In the genomic region with DNA sequence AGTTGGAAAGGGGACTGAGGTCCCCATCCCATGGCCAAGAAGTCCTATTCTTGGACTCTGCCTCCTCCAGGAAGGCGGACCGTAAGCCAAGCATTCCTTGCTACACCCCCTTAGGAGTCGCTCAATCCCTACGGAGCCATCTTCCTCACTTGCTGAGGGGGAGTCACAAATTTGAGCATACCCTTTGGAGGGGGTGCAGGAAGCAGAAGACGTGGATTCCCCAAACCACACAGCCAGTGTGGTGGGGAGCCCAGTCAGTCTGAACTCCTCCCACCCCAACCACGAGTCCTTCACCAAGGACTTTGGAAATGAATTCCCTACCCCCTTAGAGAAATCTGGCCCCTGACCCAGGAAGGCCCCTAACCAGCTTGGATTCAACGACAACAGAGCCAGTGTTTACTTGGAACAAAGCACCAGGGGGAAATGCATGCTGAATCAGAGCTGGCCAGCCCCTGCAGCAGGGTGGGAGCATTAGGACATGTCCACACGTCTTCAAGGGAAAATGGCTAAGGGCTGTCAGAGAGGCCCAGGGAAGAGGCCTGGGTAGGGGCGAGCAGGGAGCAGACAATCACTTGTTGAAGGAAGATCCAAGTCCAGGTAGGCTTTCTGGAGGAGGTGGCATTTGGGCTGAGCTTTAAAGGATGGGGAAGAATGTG, we compare ENCODE assay signal across 15 cellular contexts. TPM values are rescaled to one million over a fixed set of nuclear protein-coding genes. Genes with fewer than 3 reads are reported as not detected.
DNase-seq lines count a peak whose midpoint lies in the region; FAIRE-seq and TF ChIP-seq lines count a peak whose summit lies in the region.
"Had no signal": no experiment of that assay in that cellular context is flagged by ENCODE, and none has a peak within 500 bp of the region (broad histone marks: within the 10 kb centered on the region; RNA-seq: fewer than 3 reads in every experiment).

No MANE protein-coding gene starts in this region.

- H3K9me3 ChIP-seq in adipocyte (ENCODE audit: control insufficient read depth, low read length) (no peaks in the 10 kb centered on the region), hepatocyte (ENCODE audit: low read depth) (no peaks in the 10 kb centered on the region)
- H3K9me3 ChIP-seq: upper lobe of left lung had no signal

- H3K36me3 ChIP-seq in adipocyte (ENCODE audit: control insufficient read depth, insufficient read depth, low read length, severe bottlenecking) (no peaks in the 10 kb centered on the region), hepatocyte (replicated peaks; ENCODE audit: insufficient read depth, low read depth) (no peaks in the 10 kb centered on the region)
- H3K36me3 ChIP-seq: upper lobe of left lung had no signal

- H3K27me3 ChIP-seq in adipocyte (replicated peaks; ENCODE audit: control insufficient read depth, insufficient read depth, low read length) (no peaks in the 10 kb centered on the region), hepatocyte (peaks cover 2% of the 10 kb centered on the region)
- H3K27me3 ChIP-seq: upper lobe of left lung had no signal

- no peaks in the 10 kb centered on the region for H4K20me1 ChIP-seq in hepatocyte (ENCODE audit: insufficient read depth, poor library complexity, severe bottlenecking)

- H3K79me2 ChIP-seq in hepatocyte, result peaks cover 13% of the 10 kb centered on the region

- H3K4me1 ChIP-seq in adipocyte (ENCODE audit: control insufficient read depth, insufficient read depth, low read length) (peaks cover 79% of the 10 kb centered on the region), hepatocyte (ENCODE audit: insufficient read depth) (peaks cover 90% of the 10 kb centered on the region)

- no peak overlapping the region for H3K4me3 ChIP-seq in adipocyte (ENCODE audit: low read length)
- H3K4me3 ChIP-seq in hepatocyte, result no peak overlapping the region
- H3K4me3 ChIP-seq in skin epidermis, result no peak overlapping the region
- H3K4me3 ChIP-seq: dorsolateral prefrontal cortex, lung, upper lobe of left lung had no signal

- FAIRE-seq in GM12892 (lab: Jason Lieb, UNC), result no peak
- FAIRE-seq: H54 had no signal

- DNase-seq in GM12892 (ENCODE audit: insufficient read length), result peak; percentile 2
- peak; percentile 29 for DNase-seq in adipocyte (ENCODE audit: low read depth)
- peak; percentile 23 for DNase-seq in hepatocyte (ENCODE audit: low spot score)
- no peak for DNase-seq in inferior parietal cortex (ENCODE audit: extremely low spot score)
- no peak for DNase-seq in NCI-H1417 treated with DMSO at 0.1 percent for 48 hours (lab: John Stamatoyannopoulos, UW)
- DNase-seq in COLO829 (ENCODE audit: low spot score), result no peak
- DNase-seq: activated CD4-positive, alpha-beta T cell treated with anti-CD3 and anti-CD28 coated beads, Interleukin-2, amount 10 ng/mL, durations not matched to agents 24 days and 14 days; DND-41; upper lobe of left lung had no signal

- H3K27ac ChIP-seq in hepatocyte, result peak overlapping the region; percentile 99
- H3K27ac ChIP-seq in skin epidermis, result peak overlapping the region in 15 of 21 experiments; percentile 1 to 90 (median 58)
- H3K27ac ChIP-seq: C4-2B, dorsolateral prefrontal cortex, RWPE1, upper lobe of left lung had no signal

- H3K9ac ChIP-seq in adipocyte (ENCODE audit: low read length), result peak overlapping the region; percentile 89

- 71% methylated on average over 9 of the region's 9 CpGs for WGBS in hepatocyte (ENCODE audit: low lambda C conversion rate, missing lambda C conversion rate)

- TF ChIP-seq CTCF in hepatocyte (IDR thresholded peaks at IDR 0.05; ENCODE audit: poor library complexity), result no peak

- TF ChIP-seq POLR2A in GM12892 (IDR thresholded peaks at IDR 0.05; ENCODE audit: low read depth, low read length), result no peak

- H2AFZ ChIP-seq in hepatocyte, result no peak overlapping the region

- peak overlapping the region; percentile 73 for H3K4me2 ChIP-seq in hepatocyte

- H3K9me2 ChIP-seq in hepatocyte (replicated peaks; ENCODE audit: insufficient read depth), result no peaks in the 10 kb centered on the region

RNA-seq across cellular contexts. Expression of a gene that starts 5.5 kb away (rescaled TPM):
- polyA plus RNA-seq in GM12892 (2012; ENCODE audit: missing spikeins), result not detected
- total RNA-seq in hepatocyte, result 6.9 and 11.3 TPM in 2 replicates
- 21.7 and 24.0 TPM in 2 replicates for polyA plus RNA-seq in hepatocyte

Comparison
In these comparisons a context has a peak if more than half of its experiments do, and no peak if none do; other contexts are left out.
1. DNase-seq: peak in GM12892 (single experiment), adipocyte (single experiment) and hepatocyte (single experiment); none in inferior parietal cortex (single experiment), NCI-H1417 treated with DMSO at 0.1 percent for 48 hours (single experiment) and COLO829 (single experiment).